1 cellular context compared by ENCODE assay signal in the genomic region with DNA sequence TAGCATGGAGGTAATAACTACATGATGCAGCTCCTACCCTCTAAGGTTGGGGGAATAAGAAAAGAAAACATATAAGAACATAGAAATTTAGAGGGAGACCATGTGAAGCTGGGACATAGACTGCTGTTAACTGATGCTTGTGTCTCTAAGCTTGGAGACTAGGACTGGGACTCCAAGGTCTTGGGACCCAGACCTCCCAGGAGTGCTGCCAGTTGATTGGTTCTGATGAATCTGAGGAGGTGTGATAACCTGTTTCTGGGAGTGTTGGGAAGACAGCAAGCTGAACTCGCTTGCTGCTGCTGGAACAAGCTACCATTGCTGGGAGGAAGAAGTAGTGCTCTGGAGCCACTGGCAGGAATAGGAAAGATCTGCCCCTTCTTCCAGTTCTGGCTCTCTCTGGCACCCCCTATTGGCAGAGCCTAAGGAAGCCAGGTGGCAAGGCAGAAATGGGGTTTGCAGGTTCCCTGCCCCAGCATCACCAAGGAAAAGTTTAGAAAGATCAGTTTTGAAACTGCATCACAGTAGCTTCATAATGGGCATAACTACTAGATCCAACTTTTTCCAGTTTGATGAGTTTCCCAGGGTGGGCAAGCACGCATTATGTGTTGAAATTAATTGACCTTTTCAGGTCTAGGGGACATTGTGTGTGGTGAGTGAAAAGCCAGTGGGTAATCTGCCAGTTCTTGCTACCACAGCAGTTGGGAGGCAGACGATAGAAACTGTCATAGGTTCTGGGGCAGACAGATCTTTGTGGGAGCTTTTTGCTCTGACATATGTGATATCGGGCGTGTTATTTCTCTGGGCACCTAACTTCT.
TF ChIP-seq lines count a peak whose summit lies in the region.

No MANE protein-coding gene starts in this region.

TF ChIP-seq in endothelial cell of umbilical vein, 7 proteins besides CTCF, POLR2A, EP300 and RAD21 (continued from another document):
- no peak for TF ChIP-seq EZH2 (IDR thresholded peaks at IDR 0.05; ENCODE audit: borderline replicate concordance, low read depth, low read length, severe bottlenecking)
